Comparison of ENCODE assay signal across 22 cellular contexts in genomic region chr11:112719736-112720525, GRCh38.
"Had no signal": no experiment of that assay in that cellular context is flagged by ENCODE, and none has a peak within 500 bp of the region (broad histone marks: within the 10 kb centered on the region; RNA-seq: fewer than 3 reads in every experiment).

No MANE protein-coding gene starts in this region.

- FAIRE-seq: endothelial cell of umbilical vein, frontal cortex had no signal

- H3K36me3 ChIP-seq: colonic mucosa, left ventricle myocardium inferior, spleen, tibial nerve had no signal

- H3K4me3 ChIP-seq: colonic mucosa, left ventricle myocardium inferior, lung, mucosa of descending colon, spleen, tibial nerve had no signal

- H3K27ac ChIP-seq: colonic mucosa, left ventricle myocardium inferior, spleen, tibial nerve had no signal

- H3K9me3 ChIP-seq: colonic mucosa, left ventricle myocardium inferior, mucosa of descending colon, spleen, tibial nerve had no signal

- DNase-seq: activated CD4-positive, alpha-beta T cell treated with anti-CD3 and anti-CD28 coated beads for 36 hours; activated CD4-positive, CD25-positive, alpha-beta regulatory T cell; activated CD8-positive, alpha-beta T cell treated with anti-CD3 and anti-CD28 coated beads, Interleukin-2, amount 10 ng/mL, durations not matched to agents 7 days and 5 days; activated naive CD4-positive, alpha-beta T cell treated with Interleukin-2 at 50 U/mL for 16 hours; activated T-cell treated with anti-CD3 and anti-CD28 coated beads for 4 hours; activated T-cell treated with anti-CD3 and anti-CD28 coated beads, Interleukin-2, amount 50 U/mL, for 72 hours; anterior cingulate cortex; cerebellar nuclear complex; colonic mucosa; kidney glomerular epithelial cell; left ventricle myocardium inferior; mucosa of descending colon; naive B cell; right cardiac atrium; spleen; stimulated activated CD4-positive, alpha-beta T cell treated with anti-CD3 and anti-CD28 coated beads, Interleukin-2, amount 100 ng/mL, for 48 hours; stimulated activated naive CD4-positive, alpha-beta T cell treated with Interleukin-2 at 50 U/mL for 16 hours; T-helper 1 cell had no signal

- H3K27me3 ChIP-seq: colonic mucosa, tibial nerve had no signal

- H3K4me1 ChIP-seq: colonic mucosa, left ventricle myocardium inferior, spleen, tibial nerve had no signal
